8 cellular contexts compared by ENCODE assay signal in the genomic region with DNA sequence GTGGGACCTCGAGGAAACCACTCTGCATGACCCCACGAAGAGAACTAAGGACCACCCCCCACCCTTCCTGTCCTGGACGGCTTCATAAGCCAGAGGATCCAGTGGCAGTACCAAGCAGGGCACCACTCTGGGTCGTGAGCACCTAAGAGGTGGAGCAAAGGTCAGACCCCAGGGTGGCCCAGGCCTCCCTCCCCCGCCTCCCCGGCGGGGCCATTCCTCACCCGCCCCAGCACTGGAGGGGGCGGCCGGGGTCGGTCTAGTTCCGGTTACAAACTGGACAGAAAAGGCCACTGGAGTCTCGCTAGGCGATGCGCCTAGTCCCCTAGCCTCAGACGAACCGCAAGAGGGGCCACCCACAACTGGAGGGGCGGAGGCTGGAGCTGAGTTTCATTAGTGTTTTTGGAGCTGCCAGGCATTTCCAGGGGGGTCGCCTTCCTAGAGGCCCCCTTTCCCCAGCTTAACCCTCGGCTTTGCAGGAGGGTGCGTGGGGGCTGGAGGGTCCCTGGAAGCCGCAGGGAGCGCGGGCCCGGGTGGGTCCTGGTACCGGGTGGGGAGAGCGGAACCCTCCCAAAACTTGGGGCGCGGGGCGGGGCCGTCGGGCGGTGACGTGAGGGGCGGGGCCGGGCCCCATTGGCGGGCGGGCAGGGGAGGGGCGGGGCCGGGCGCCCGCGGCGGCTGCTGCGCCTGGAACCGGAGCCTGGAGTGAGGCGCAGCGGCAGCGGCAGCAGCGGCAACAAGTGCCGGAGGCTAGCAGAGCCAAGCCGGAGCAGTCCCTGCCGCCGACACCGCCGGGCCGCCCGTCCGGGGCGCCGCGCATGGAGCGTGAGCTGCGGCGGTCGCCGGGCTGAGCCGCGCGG. TPM values are rescaled to one million over a fixed set of nuclear protein-coding genes. Genes with fewer than 3 reads are reported as not detected.
DNase-seq lines count a peak whose midpoint lies in the region; ATAC-seq and TF ChIP-seq lines count a peak whose summit lies in the region.

A gene with protein sequence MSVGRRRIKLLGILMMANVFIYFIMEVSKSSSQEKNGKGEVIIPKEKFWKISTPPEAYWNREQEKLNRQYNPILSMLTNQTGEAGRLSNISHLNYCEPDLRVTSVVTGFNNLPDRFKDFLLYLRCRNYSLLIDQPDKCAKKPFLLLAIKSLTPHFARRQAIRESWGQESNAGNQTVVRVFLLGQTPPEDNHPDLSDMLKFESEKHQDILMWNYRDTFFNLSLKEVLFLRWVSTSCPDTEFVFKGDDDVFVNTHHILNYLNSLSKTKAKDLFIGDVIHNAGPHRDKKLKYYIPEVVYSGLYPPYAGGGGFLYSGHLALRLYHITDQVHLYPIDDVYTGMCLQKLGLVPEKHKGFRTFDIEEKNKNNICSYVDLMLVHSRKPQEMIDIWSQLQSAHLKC (plus strand): TSS at position 695 of the 857 bp plus-strand sequence. CDS start 26,106 bp downstream, outside the sequence.

- TF ChIP-seq CTCF in BJ (IDR thresholded peaks at IDR 0.05; ENCODE audit: insufficient read depth, low read depth, low read length) (no peak), OCI-LY1 (IDR thresholded peaks at IDR 0.05; ENCODE audit: low read length) (no peak), epithelial cell of esophagus (IDR thresholded peaks at IDR 0.05; ENCODE audit: insufficient read depth, low read depth, low read length, missing control alignments) (no peak), mucosa of descending colon (IDR thresholded peaks at IDR 0.05) (no peak)

- POLR2A ChIA-PET in BJ (lab: Charles Lee), result no interaction called here

- peaks cover 44% of the 10 kb centered on the region for H3K79me2 ChIP-seq in OCI-LY1 (ENCODE audit: insufficient read depth, low read length)

- H3F3A ChIP-seq in OCI-LY1 (ENCODE audit: insufficient read depth, low read length), result no peaks in the 10 kb centered on the region

- peak within 1 kb of the TSS; percentile 86 for H3K27ac ChIP-seq in OCI-LY1 (ENCODE audit: low read depth, low read length, poor library complexity, severe bottlenecking)

- H3K9me3 ChIP-seq in OCI-LY1 (ENCODE audit: low read length), result no peaks in the 10 kb centered on the region
- H3K9me3 ChIP-seq in mucosa of descending colon, result no peaks in the 10 kb centered on the region

- H3K4me1 ChIP-seq in OCI-LY1 (ENCODE audit: insufficient read depth, low read length, severe bottlenecking) (peaks cover 59% of the 10 kb centered on the region), mucosa of descending colon (ENCODE audit: low read depth) (peaks cover 12% of the 10 kb centered on the region)

- DNase-seq in BJ (ENCODE audit: low read depth), result no peak
- DNase-seq in activated T-cell treated with anti-CD3 and anti-CD28 coated beads for 4 hours, result peak; percentile 83
- peak; percentile 82 for DNase-seq in epithelial cell of esophagus (ENCODE audit: low read depth)
- DNase-seq in mucosa of descending colon, result peak; percentile 87 to 91 (median 90)
- peak; percentile 67 to 74 for DNase-seq in stimulated activated CD8-positive, alpha-beta memory T cell treated with anti-CD3 and anti-CD28 coated beads, Interleukin-4, amount 100 ng/mL, for 1 hour (ENCODE audit: low read depth in 2 of 2, low spot score in 1 of 2)

- no peaks in the 10 kb centered on the region for H3K9me2 ChIP-seq in OCI-LY1 (ENCODE audit: low read depth, low read length)

- intact Hi-C loops in mucosa of descending colon (cut with DNase I, micrococcal nuclease), result no loop called here

- H2AFZ ChIP-seq in OCI-LY1 (ENCODE audit: low read length), result no peak within 1 kb of the TSS

- H3K36me3 ChIP-seq in BJ (ENCODE audit: control insufficient read depth, insufficient read depth, low read length), result no peaks in the 10 kb centered on the region
- peaks cover 11% of the 10 kb centered on the region; the same call in 1 of the 2 replicates for H3K36me3 ChIP-seq in OCI-LY1 (ENCODE audit: insufficient read depth, low read length)
- no peaks in the 10 kb centered on the region for H3K36me3 ChIP-seq in mucosa of descending colon (ENCODE audit: low read depth)

- CTCF ChIA-PET in BJ (lab: Yijun Ruan, JAX), result interaction anchor here (1.1 kb wide), 1 partner anchor 215 kb away, joined by 4 read pairs; no protein-coding TSS in a partner anchor

- H4K20me1 ChIP-seq in OCI-LY1 (ENCODE audit: insufficient read depth, low read length), result no peaks in the 10 kb centered on the region

- ATAC-seq in GM19025 (IDR thresholded peaks at IDR 0.05; ENCODE audit: low read depth, unreplicated experiment) (peak; percentile 60), HG03342 (IDR thresholded peaks at IDR 0.05; ENCODE audit: unreplicated experiment) (peak; percentile 54), mucosa of descending colon (peak; percentile 92)

- peak within 1 kb of the TSS; percentile 99 for H3K9ac ChIP-seq in OCI-LY1 (ENCODE audit: low read length)

- peak within 1 kb of the TSS; percentile 98 for H3K4me2 ChIP-seq in OCI-LY1 (ENCODE audit: low read length)

- H3K27me3 ChIP-seq in BJ (ENCODE audit: control insufficient read depth, insufficient read depth, low read length), result no peaks in the 10 kb centered on the region
- H3K27me3 ChIP-seq in OCI-LY1 (ENCODE audit: insufficient read depth, low read length), result no peaks in the 10 kb centered on the region

- peak within 1 kb of the TSS; percentile 96 for H3K4me3 ChIP-seq in BJ (ENCODE audit: low read depth, low read length)
- peak within 1 kb of the TSS; percentile 99 for H3K4me3 ChIP-seq in OCI-LY1 (ENCODE audit: low read depth, low read length, poor library complexity, severe bottlenecking)
- peak within 1 kb of the TSS; percentile 87 for H3K4me3 ChIP-seq in epithelial cell of esophagus (ENCODE audit: low read length)
- H3K4me3 ChIP-seq in mucosa of descending colon, result peak within 1 kb of the TSS; percentile 97

RNA-seq across cellular contexts. Expression of the gene that starts here (rescaled TPM):
- polyA plus RNA-seq in BJ (2011; rRNA removed), result 9.4 and 12.0 TPM in 2 replicates
- polyA minus RNA-seq in BJ (2011; rRNA and poly(A)+ RNA removed), result 6.9 and 9.7 TPM in 2 replicates
- total RNA-seq in mucosa of descending colon, result 10 to 100 TPM; 27.1 to 44.6 (median 30.0) TPM
